In the genomic region with DNA sequence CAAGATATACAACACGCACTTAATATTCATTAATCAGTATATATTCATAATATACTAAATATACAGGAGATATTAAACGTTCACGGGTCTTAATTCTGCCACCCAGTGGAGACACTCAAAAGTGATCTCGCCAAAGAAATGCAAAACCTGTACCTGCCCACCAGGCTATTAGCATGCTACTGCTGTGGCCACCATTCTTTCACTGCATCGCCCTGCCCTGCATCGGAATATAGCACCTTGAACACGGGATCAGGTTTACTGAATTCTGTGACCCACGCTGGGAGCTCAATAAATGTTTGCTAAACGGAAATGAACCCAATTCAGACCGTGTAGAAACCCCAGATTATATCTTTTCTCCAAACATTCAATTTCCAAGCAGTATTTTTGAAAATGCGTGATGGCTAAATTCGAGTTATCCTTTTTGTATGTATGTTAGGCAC, we compare ENCODE assay signal across 8 cellular contexts. TPM values are rescaled to one million over a fixed set of nuclear protein-coding genes. Genes with fewer than 3 reads are reported as not detected.
DNase-seq lines count a peak whose midpoint lies in the region; ATAC-seq and TF ChIP-seq lines count a peak whose summit lies in the region.

No MANE protein-coding gene starts in this region.

- POLR2A ChIA-PET in OCI-LY7 (lab: Charles Lee) = interaction anchor here (0.6 to 2.2 kb wide), 6 partner anchors 9 to 239 kb away, joined by 3 to 10 read pairs (median 5); no protein-coding TSS in a partner anchor

- no peaks in the 10 kb centered on the region for H3K27me3 ChIP-seq in vagina

- H3K27me3 Mint-ChIP-seq in activated T-cell treated with anti-CD3 and anti-CD28 coated beads, Interleukin-2, amount 50 U/mL, for 72 hours (ENCODE audit: low read depth) = no peaks in the 10 kb centered on the region
- H3K27me3 Mint-ChIP-seq in natural killer cell (ENCODE audit: low read depth in 2 of 2) = no peaks in the 10 kb centered on the region

- DNase-seq in COR-L47 (lab: John Stamatoyannopoulos, UW) (peak; percentile 52), OCI-LY7 (ENCODE audit: low spot score) (peak; percentile 85), fibroblast of mammary gland (ENCODE audit: low read depth) (peak; percentile 59), natural killer cell (peak; percentile 43), vagina (ENCODE audit: extremely low spot score in 2 of 2) (peak in 1 of 2 donors; percentile 89)
- DNase-seq in activated T-cell treated with anti-CD3 and anti-CD28 coated beads, Interleukin-2, amount 50 U/mL, for 72 hours = peak; percentile 47 to 48

- no TSS peak for BruUV-seq in OCI-LY7 (replicated peaks; lab: Mats Ljungman, UMichigan)

- H3K36me3 Mint-ChIP-seq in activated T-cell treated with anti-CD3 and anti-CD28 coated beads, Interleukin-2, amount 50 U/mL, for 72 hours (ENCODE audit: insufficient read depth in 2 of 2) = no peaks in the 10 kb centered on the region
- H3K36me3 Mint-ChIP-seq in natural killer cell = no peaks in the 10 kb centered on the region

- H3K4me3 ChIP-seq in OCI-LY7 (ENCODE audit: low read depth, low read length, poor library complexity, severe bottlenecking) (peak overlapping the region; percentile 75), fibroblast of mammary gland (ENCODE audit: control insufficient read depth, low read depth, low read length) (peak overlapping the region; percentile 89), vagina (peak overlapping the region; percentile 83 to 84)

- peak overlapping the region; percentile 94 for H3K4me2 ChIP-seq in OCI-LY7 (ENCODE audit: low read length)

- H3K79me2 ChIP-seq in OCI-LY7 (ENCODE audit: insufficient read depth, low read depth, low read length) = peaks cover 41% of the 10 kb centered on the region

- peak overlapping the region; percentile 99 for H3K27ac Mint-ChIP-seq in activated T-cell treated with anti-CD3 and anti-CD28 coated beads, Interleukin-2, amount 50 U/mL, for 72 hours
- H3K27ac Mint-ChIP-seq in natural killer cell = peak overlapping the region; percentile 99 to 100

- H3K9me3 Mint-ChIP-seq in activated T-cell treated with anti-CD3 and anti-CD28 coated beads, Interleukin-2, amount 50 U/mL, for 72 hours = no peaks in the 10 kb centered on the region
- H3K9me3 Mint-ChIP-seq in natural killer cell = no peaks in the 10 kb centered on the region

- H3K4me1 ChIP-seq in OCI-LY7 (ENCODE audit: insufficient read depth, low read length, poor library complexity, severe bottlenecking) (peaks cover 37% of the 10 kb centered on the region), vagina (peaks cover 30% of the 10 kb centered on the region)

- peak; percentile 72 for TF ChIP-seq CTCF in OCI-LY7 (conservative IDR thresholded peaks at IDR 0.05; ENCODE audit: low read length)
- peak; percentile 59 for TF ChIP-seq CTCF in fibroblast of mammary gland (conservative IDR thresholded peaks at IDR 0.05; ENCODE audit: control insufficient read depth, insufficient read depth, low read depth, low read length)
- peak; percentile 67 for TF ChIP-seq CTCF in natural killer cell (IDR thresholded peaks at IDR 0.05)
- TF ChIP-seq CTCF in vagina (IDR thresholded peaks at IDR 0.05) = peak; percentile 14 to 50 (median 36)

- H2AFZ ChIP-seq in OCI-LY7 (ENCODE audit: low read length) = peak overlapping the region; percentile 89; the same call in 1 of the 2 replicates

- CTCF ChIA-PET in OCI-LY7 (lab: Charles Lee; ENCODE audit: unreplicated experiment) = no interaction called here

- intact Hi-C loops in OCI-LY7 (cut with micrococcal nuclease; ENCODE audit: unreplicated experiment) = loop anchor here (10.0 kb wide), 2 partner anchors 105 to 605 kb away; a partner anchor contains a TSS
- intact Hi-C loops in natural killer cell (cut with micrococcal nuclease) = no loop called here
- intact Hi-C loops in vagina (cut with DNase I) = no loop called here

- TF ChIP-seq POLR2A in vagina (IDR thresholded peaks at IDR 0.05) = no peak

- H3K9me2 ChIP-seq in OCI-LY7 (ENCODE audit: insufficient read depth, low read length) = no peaks in the 10 kb centered on the region

- H3K4me3 Mint-ChIP-seq in activated T-cell treated with anti-CD3 and anti-CD28 coated beads, Interleukin-2, amount 50 U/mL, for 72 hours = peak overlapping the region; percentile 96 to 99
- H3K4me3 Mint-ChIP-seq in natural killer cell = peak overlapping the region; percentile 95

- H3K9me3 ChIP-seq in OCI-LY7 (ENCODE audit: low read length) (peaks cover 8% of the 10 kb centered on the region; the same call in 1 of the 2 replicates), vagina (no peaks in the 10 kb centered on the region)

- H3K4me1 Mint-ChIP-seq in activated T-cell treated with anti-CD3 and anti-CD28 coated beads, Interleukin-2, amount 50 U/mL, for 72 hours (ENCODE audit: low read depth) = peaks cover 71% of the 10 kb centered on the region
- H3K4me1 Mint-ChIP-seq in natural killer cell = peaks cover 50 to 55% of the 10 kb centered on the region in 2 donors

- ATAC-seq in GM19452 (IDR thresholded peaks at IDR 0.05; ENCODE audit: unreplicated experiment) (peak; percentile 34), HG03469 (IDR thresholded peaks at IDR 0.05; ENCODE audit: unreplicated experiment) (peak; percentile 28), natural killer cell (peak; percentile 27 to 55 (median 30))
- ATAC-seq in activated T-cell treated with anti-CD3 and anti-CD28 coated beads, Interleukin-2, amount 50 U/mL, for 72 hours (replicated peaks in 1 of 2) = peak in 1 of 2 donors; percentile 16

- peaks cover 8% of the 10 kb centered on the region; the same call in 1 of the 2 replicates for H4K20me1 ChIP-seq in OCI-LY7 (ENCODE audit: insufficient read depth, low read length)

- H3K27ac ChIP-seq in OCI-LY7 (ENCODE audit: low read depth, low read length, poor library complexity, severe bottlenecking) = peak overlapping the region; percentile 93
- peak overlapping the region; percentile 97 for H3K27ac ChIP-seq in vagina

- H3K36me3 ChIP-seq in OCI-LY7 (ENCODE audit: insufficient read depth, low read length) (peaks cover 5% of the 10 kb centered on the region; the same call in 1 of the 2 replicates), vagina (no peaks in the 10 kb centered on the region)

RNA-seq across cellular contexts. Expression of a gene that starts 0.8 kb away (rescaled TPM):
- total RNA-seq in OCI-LY7 (2014; rRNA removed; shearing (Covaris generic)) = 17.8 and 23.0 TPM in 2 replicates
- total RNA-seq in OCI-LY7 (2022) (37.5 and 42.0 TPM in 2 replicates), natural killer cell (10 to 100 TPM; 20.7 to 26.0 (median 21.0) TPM), vagina (19.6 TPM)
- total RNA-seq in activated T-cell treated with anti-CD3 and anti-CD28 coated beads, Interleukin-2, amount 50 U/mL, for 72 hours = 10 to 100 TPM; 28.7 to 31.1 TPM

RNA-seq across cellular contexts. Expression of a gene that starts 7.2 kb away (rescaled TPM):
- total RNA-seq in OCI-LY7 (2014; rRNA removed; shearing (Covaris generic)) = 7.4 and 7.9 TPM in 2 replicates
- 26.2 and 27.5 TPM in 2 replicates for total RNA-seq in OCI-LY7 (2022)
- total RNA-seq in activated T-cell treated with anti-CD3 and anti-CD28 coated beads, Interleukin-2, amount 50 U/mL, for 72 hours = 10 to 100 TPM; 15.1 to 15.7 TPM
- total RNA-seq in natural killer cell = 10 to 100 TPM; 16.4 to 24.9 (median 19.0) TPM
- total RNA-seq in vagina = 14.7 TPM
